ENCODE assay signal across 12 cellular contexts in the genomic region with DNA sequence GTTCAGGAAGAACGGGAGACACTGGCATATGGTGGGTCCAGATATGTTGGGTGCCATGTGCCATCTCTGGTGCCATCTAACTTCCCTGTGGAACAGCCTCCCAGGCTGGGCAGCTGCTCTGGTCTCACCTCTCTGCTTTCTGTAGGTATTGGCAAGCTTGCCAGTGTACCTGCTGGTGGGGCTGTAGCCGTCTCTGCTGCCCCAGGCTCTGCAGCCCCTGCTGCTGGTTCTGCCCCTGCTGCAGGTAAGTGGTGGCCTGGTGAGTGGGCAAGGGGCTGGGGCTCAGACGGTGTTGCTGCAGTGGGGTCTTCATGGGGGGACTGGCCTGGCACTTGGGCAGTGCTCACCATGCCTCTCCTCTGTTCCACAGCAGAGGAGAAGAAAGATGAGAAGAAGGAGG. TPM values are rescaled to one million over a fixed set of nuclear protein-coding genes. Genes with fewer than 3 reads are reported as not detected.
DNase-seq lines count a peak whose midpoint lies in the region; ATAC-seq and TF ChIP-seq lines count a peak whose summit lies in the region.
"Had no signal": no experiment of that assay in that cellular context is flagged by ENCODE, and none has a peak within 500 bp of the region (broad histone marks: within the 10 kb centered on the region; RNA-seq: fewer than 3 reads in every experiment).

No MANE protein-coding gene starts in this region.

- peaks cover 4% of the 10 kb centered on the region for H3K27me3 Mint-ChIP-seq in brain

- CTCF ChIA-PET in PC-3 (lab: Charles Lee): interaction anchor here (0.6 kb wide), 1 partner anchor 109 kb away, joined by 3 read pairs; no protein-coding TSS in a partner anchor

- peaks cover 50% of the 10 kb centered on the region for H3K79me2 ChIP-seq in PC-3 (ENCODE audit: low read length)

- ATAC-seq in PC-3: no peak
- ATAC-seq in GM21717 (IDR thresholded peaks at IDR 0.05; ENCODE audit: unreplicated experiment): no peak
- ATAC-seq in GM19397 (IDR thresholded peaks at IDR 0.05; ENCODE audit: unreplicated experiment): no peak
- ATAC-seq: upper lobe of right lung had no signal

- H3K4me2 ChIP-seq in PC-3 (ENCODE audit: low read length): peak overlapping the region; percentile 99; the same call in 1 of the 2 replicates

- no peak for TF ChIP-seq CTCF in PC-3 (conservative IDR thresholded peaks at IDR 0.05; ENCODE audit: low read depth, low read length)
- no peak for TF ChIP-seq CTCF in brain (conservative IDR thresholded peaks at IDR 0.05)

- DNase-seq in activated CD8-positive, alpha-beta memory T cell treated with anti-CD3 and anti-CD28 coated beads for 24 hours: peak; percentile 61
- DNase-seq in activated CD8-positive, alpha-beta memory T cell treated with anti-CD3 and anti-CD28 coated beads, Interleukin-2, amount 50 U/mL, for 4 hours: no peak
- DNase-seq in PC-3: no peak
- no peak for DNase-seq in COLO668 (lab: John Stamatoyannopoulos, UW; ENCODE audit: unreplicated experiment)
- DNase-seq: NCI-H524 treated with DMSO at 0.1 percent for 48 hours, SHP77 treated with DMSO at 0.1 percent for 48 hours, upper lobe of right lung had no signal

- H3K27ac ChIP-seq in PC-3 (ENCODE audit: low read length) (no peak overlapping the region), skeletal muscle tissue (ENCODE audit: low read depth, low read length) (peak overlapping the region; percentile 38)
- H3K27ac ChIP-seq: upper lobe of right lung had no signal

- H3K4me1 ChIP-seq in PC-3 (ENCODE audit: insufficient read depth, low read length) (peaks cover 20% of the 10 kb centered on the region), skeletal muscle tissue (ENCODE audit: control insufficient read depth in 3 of 3, insufficient read depth in 3 of 3, low read length in 3 of 3) (peaks cover 29 to 43% (median 35%) of the 10 kb centered on the region in 3 donors)

- H2AFZ ChIP-seq in PC-3 (ENCODE audit: low read length): no peak overlapping the region

- H4K20me1 ChIP-seq in PC-3 (ENCODE audit: low read length): peaks cover 34% of the 10 kb centered on the region

- H3K9me2 ChIP-seq in PC-3 (replicated peaks; ENCODE audit: low read length): no peaks in the 10 kb centered on the region

- H3K4me3 ChIP-seq in PC-3 (ENCODE audit: low read length) (peak overlapping the region; percentile 93; the same call in 1 of the 2 replicates), skeletal muscle tissue (ENCODE audit: low read length in 3 of 3) (no peak overlapping the region)
- H3K4me3 ChIP-seq: skin epidermis, upper lobe of right lung had no signal

- intact Hi-C loops in PC-3 (cut with micrococcal nuclease): no loop called here

- H3K27me3 ChIP-seq in PC-3 (ENCODE audit: low read length) (no peaks in the 10 kb centered on the region), skeletal muscle tissue (ENCODE audit: control insufficient read depth in 3 of 3, insufficient read depth in 3 of 3, low read length in 3 of 3) (no peaks in the 10 kb centered on the region)
- H3K27me3 ChIP-seq: upper lobe of right lung had no signal

- peak overlapping the region; percentile 39 to 96 (median 84) for H3K4me3 Mint-ChIP-seq in brain

- H3K9me3 Mint-ChIP-seq in brain: no peaks in the 10 kb centered on the region

- peaks cover 36% of the 10 kb centered on the region for H3K4me1 Mint-ChIP-seq in brain

- H3K9ac ChIP-seq in PC-3 (ENCODE audit: low read length) (no peak overlapping the region), skeletal muscle tissue (ENCODE audit: low read depth in 1 of 3, low read length in 3 of 3) (peak overlapping the region in 2 of 3 donors; percentile 22 to 99)

- no TSS peak for BruUV-seq in PC-3 (replicated peaks; lab: Mats Ljungman, UMichigan)

- H3K36me3 ChIP-seq in PC-3 (ENCODE audit: low read depth, low read length): peaks cover 33% of the 10 kb centered on the region
- H3K36me3 ChIP-seq in skeletal muscle tissue (ENCODE audit: control insufficient read depth in 3 of 3, insufficient read depth in 3 of 3, low read length in 3 of 3): peaks cover 26 to 31% (median 27%) of the 10 kb centered on the region in 3 donors

- peaks cover 25% of the 10 kb centered on the region for H3K36me3 Mint-ChIP-seq in brain

- H3K27ac Mint-ChIP-seq in brain: peak overlapping the region in 2 of 5 experiments; percentile 26 to 90

- POLR2A ChIA-PET in PC-3 (lab: Charles Lee; ENCODE audit: unreplicated experiment): no interaction called here

- H3K9me3 ChIP-seq in PC-3 (ENCODE audit: low read length) (no peaks in the 10 kb centered on the region), skeletal muscle tissue (ENCODE audit: control insufficient read depth in 3 of 3, low read length in 3 of 3) (no peaks in the 10 kb centered on the region)
- H3K9me3 ChIP-seq: upper lobe of right lung had no signal

- peaks cover 5% of the 10 kb centered on the region for H3F3A ChIP-seq in PC-3 (ENCODE audit: low read length, unreplicated experiment)

RNA-seq across cellular contexts. Expression of a gene that starts 2.6 kb away (rescaled TPM):
- total RNA-seq in PC-3 (2014; rRNA removed) (897 and 964 TPM in 2 replicates), skeletal muscle tissue (414 TPM)
- polyA plus RNA-seq in brain (ENCODE audit: insufficient read depth, low read depth, low replicate concordance): 1,764 TPM

RNA-seq across cellular contexts. Expression of a gene that starts 6.3 kb away (rescaled TPM):
- total RNA-seq in PC-3 (2014; rRNA removed): 40.2 and 41.4 TPM in 2 replicates
- polyA plus RNA-seq in brain (ENCODE audit: insufficient read depth, low read depth, low replicate concordance): 67.9 TPM
- total RNA-seq in skeletal muscle tissue: 13.6 TPM

RNA-seq across cellular contexts. Expression of a gene that starts 7.4 kb away (rescaled TPM):
- total RNA-seq in PC-3 (2014; rRNA removed): 11.7 and 14.9 TPM in 2 replicates
- polyA plus RNA-seq in brain (ENCODE audit: insufficient read depth, low read depth, low replicate concordance): 5.9 TPM
- 2.1 TPM for total RNA-seq in skeletal muscle tissue

RNA-seq across cellular contexts. Expression of a gene that starts 14.3 kb away (rescaled TPM):
- total RNA-seq in PC-3 (2014; rRNA removed) (32.7 and 42.3 TPM in 2 replicates), skeletal muscle tissue (2.6 TPM)
- 40.7 TPM for polyA plus RNA-seq in brain (ENCODE audit: insufficient read depth, low read depth, low replicate concordance)

RNA-seq across cellular contexts. Expression of a gene that starts 15.3 kb away (rescaled TPM):
- total RNA-seq in PC-3 (2014; rRNA removed): 10.6 and 19.8 TPM in 2 replicates
- polyA plus RNA-seq in brain (ENCODE audit: insufficient read depth, low read depth, low replicate concordance): 3.1 TPM
- 5.7 TPM for total RNA-seq in skeletal muscle tissue
